ENCODE assay signal across 22 cellular contexts in the genomic region with DNA sequence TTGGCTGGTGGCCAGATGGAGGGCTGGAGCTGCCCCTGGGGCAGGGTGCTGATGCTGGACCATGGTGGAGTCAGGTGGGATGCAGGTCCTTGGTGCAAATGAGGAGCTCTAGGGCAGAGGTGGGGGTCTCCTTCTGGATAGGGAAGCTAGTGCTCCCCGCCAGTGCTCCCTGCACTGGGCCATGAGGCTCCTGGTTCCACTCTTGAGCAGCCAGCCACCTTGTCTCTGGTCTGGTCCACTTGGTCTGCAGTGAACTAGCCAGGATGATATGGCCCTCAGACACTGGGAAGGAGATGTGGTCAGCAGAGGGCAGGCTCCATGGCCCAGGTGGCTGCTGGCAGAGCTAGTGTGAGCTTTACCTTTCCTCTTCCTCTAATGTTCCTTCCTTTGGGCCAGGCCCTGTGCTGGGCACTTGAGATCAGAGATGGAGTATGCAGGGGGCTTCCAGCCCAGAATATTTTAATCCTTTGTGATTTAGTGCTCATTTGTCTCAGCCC. TPM values are rescaled to one million over a fixed set of nuclear protein-coding genes. Genes with fewer than 3 reads are reported as not detected.
DNase-seq lines count a peak whose midpoint lies in the region; ATAC-seq and TF ChIP-seq lines count a peak whose summit lies in the region.
"Had no signal": no experiment of that assay in that cellular context is flagged by ENCODE, and none has a peak within 500 bp of the region (broad histone marks: within the 10 kb centered on the region; RNA-seq: fewer than 3 reads in every experiment).

No MANE protein-coding gene starts in this region.

- H3K9ac ChIP-seq in neural progenitor cell: no peak overlapping the region

- H4K20me1 ChIP-seq in neural progenitor cell (ENCODE audit: low read depth): no peaks in the 10 kb centered on the region

- peaks cover 5% of the 10 kb centered on the region for H3K9me3 ChIP-seq in neural progenitor cell (ENCODE audit: low read depth)

- intact Hi-C loops in left ventricle myocardium superior (cut with micrococcal nuclease) (no loop called here), Right ventricle myocardium inferior (cut with DNase I) (no loop called here)

- H3K36me3 Mint-ChIP-seq in neural progenitor cell: peaks cover 15% of the 10 kb centered on the region

- no peaks in the 10 kb centered on the region for H3K4me1 ChIP-seq in neural progenitor cell

- H2AFZ ChIP-seq in neural progenitor cell (replicated peaks): no peak overlapping the region
- H2AFZ ChIP-seq: GM23338, PC-9 had no signal

- H3K36me3 ChIP-seq in neural progenitor cell: no peaks in the 10 kb centered on the region
- H3K36me3 ChIP-seq: MG63 had no signal

- no peaks in the 10 kb centered on the region for H3K79me2 ChIP-seq in neural progenitor cell (ENCODE audit: low read depth)

- no peak overlapping the region for H3K4me3 Mint-ChIP-seq in neural progenitor cell
- H3K4me3 Mint-ChIP-seq: CD4-positive, alpha-beta memory T cell; GM23338; H9 had no signal

- peaks cover 11% of the 10 kb centered on the region for H3K9me3 Mint-ChIP-seq in neural progenitor cell

- peaks cover 4% of the 10 kb centered on the region for H3K4me1 Mint-ChIP-seq in neural progenitor cell
- H3K4me1 Mint-ChIP-seq: CD4-positive, alpha-beta memory T cell; GM23338 had no signal

- ATAC-seq in left ventricle myocardium superior (no peak), Right ventricle myocardium inferior (no peak), HG03354 (IDR thresholded peaks at IDR 0.05; ENCODE audit: poor library complexity, severe bottlenecking, unreplicated experiment) (no peak)
- ATAC-seq: GM23338 had no signal

- H3K4me2 ChIP-seq in neural progenitor cell: no peak overlapping the region
- H3K4me2 ChIP-seq: GM23338, PC-9 had no signal

- DNase-seq in left ventricle myocardium superior: peak; percentile 12
- DNase-seq in Right ventricle myocardium inferior (ENCODE audit: missing footprints): no peak
- DNase-seq in choroid plexus epithelial cell (ENCODE audit: low read depth): no peak
- no peak for DNase-seq in neural progenitor cell (ENCODE audit: low spot score)
- DNase-seq in D341Med (ENCODE audit: low spot score): no peak
- no peak for DNase-seq in AG08396 (ENCODE audit: low spot score)
- DNase-seq: AML-193; C1 segment of cervical spinal cord; CD4-positive, alpha-beta memory T cell; COR-L47; H9; KG1; MG63; NCI-H1417; NCI-H1694; NCI-H2029 treated with DMSO at 0.1 percent for 48 hours; NCI-H2227 treated with DMSO at 0.1 percent for 48 hours; NCI-H526 treated with DMSO at 0.1 percent for 48 hours; PC-9; SHP77 had no signal

- H3K27me3 Mint-ChIP-seq in neural progenitor cell (ENCODE audit: insufficient read depth, low read depth): peaks cover 6% of the 10 kb centered on the region

- peak overlapping the region; percentile 75 for H3K27ac Mint-ChIP-seq in neural progenitor cell
- H3K27ac Mint-ChIP-seq: CD4-positive, alpha-beta memory T cell; GM23338 had no signal

- H3K4me3 ChIP-seq in choroid plexus epithelial cell (ENCODE audit: low read depth, low read length) (no peak overlapping the region), neural progenitor cell (no peak overlapping the region)
- H3K4me3 ChIP-seq: GM23338, MG63, PC-9 had no signal

- no peaks in the 10 kb centered on the region for H3K27me3 ChIP-seq in neural progenitor cell
- H3K27me3 ChIP-seq: MG63 had no signal

- peak; percentile 12 for TF ChIP-seq CTCF in choroid plexus epithelial cell (conservative IDR thresholded peaks at IDR 0.05; ENCODE audit: low read depth, low read length)
- TF ChIP-seq CTCF in neural progenitor cell (IDR thresholded peaks at IDR 0.05): no peak

- H3F3A ChIP-seq in neural progenitor cell (ENCODE audit: low read depth): no peaks in the 10 kb centered on the region

- H3K27ac ChIP-seq in neural progenitor cell: no peak overlapping the region
- H3K27ac ChIP-seq: PC-9 had no signal

RNA-seq across cellular contexts. Expression of a gene that starts 31.5 kb away (rescaled TPM):
- total RNA-seq in left ventricle myocardium superior (11.0 TPM), Right ventricle myocardium inferior (9.8 TPM), neural progenitor cell (ENCODE audit: low replicate concordance) (4.3 and 16.2 TPM in 2 replicates)
